Comparison of ENCODE assay signal across 24 cellular contexts in the genomic region with DNA sequence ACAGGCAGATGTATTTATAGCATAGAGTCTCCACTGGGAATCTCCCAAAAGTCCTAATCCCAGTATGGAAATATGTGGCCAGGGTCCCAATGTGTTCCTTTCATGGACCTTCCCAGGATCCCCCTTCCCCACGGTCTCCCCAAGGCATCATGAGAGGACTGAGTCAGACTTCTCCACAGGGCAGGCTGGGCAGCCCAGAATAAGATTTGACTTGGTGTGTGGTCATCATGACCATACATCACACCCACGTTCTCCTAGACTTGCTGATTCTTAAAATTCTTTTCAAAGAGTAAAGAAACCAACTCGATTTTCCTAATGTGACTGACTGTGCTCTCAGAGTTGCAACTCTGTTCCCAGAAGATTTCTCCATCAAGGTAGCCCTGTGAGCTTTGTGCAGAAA.
DNase-seq lines count a peak whose midpoint lies in the region; ATAC-seq and TF ChIP-seq lines count a peak whose summit lies in the region.
"Had no signal": no experiment of that assay in that cellular context is flagged by ENCODE, and none has a peak within 500 bp of the region (broad histone marks: within the 10 kb centered on the region; RNA-seq: fewer than 3 reads in every experiment).

No MANE protein-coding gene starts in this region.

- H3K4me3 ChIP-seq in IMR-90 (ENCODE audit: insufficient read depth, low read depth, low read length) = no peak overlapping the region
- H3K4me3 ChIP-seq in brain microvascular endothelial cell (ENCODE audit: low read depth, low read length) = no peak overlapping the region
- no peak overlapping the region for H3K4me3 ChIP-seq in left lung
- H3K4me3 ChIP-seq: breast epithelium, dorsolateral prefrontal cortex, psoas muscle, SK-N-MC, skin epidermis, thoracic aorta had no signal

- no TSS peak for BruUV-seq in IMR-90 (replicated peaks; lab: Mats Ljungman, UMichigan)

- H3K27ac ChIP-seq in IMR-90 (ENCODE audit: insufficient read depth, low read length) (no peak overlapping the region), brain microvascular endothelial cell (no peak overlapping the region), left lung (no peak overlapping the region), foreskin keratinocyte (no peak overlapping the region)
- H3K27ac ChIP-seq: breast epithelium, dorsolateral prefrontal cortex, psoas muscle, SK-N-MC, skin epidermis, thoracic aorta, WERI-Rb-1 had no signal

- no peaks in the 10 kb centered on the region; the same call in 1 of the 2 replicates for H3K9me1 ChIP-seq in IMR-90 (ENCODE audit: insufficient read depth, low read length)

- H2BK5ac ChIP-seq in IMR-90 (ENCODE audit: low read depth, low read length, poor library complexity, severe bottlenecking) = no peak overlapping the region

- POLR2A ChIA-PET in IMR-90 (lab: Charles Lee; ENCODE audit: unreplicated experiment) = no interaction called here

- no peak overlapping the region for H3K56ac ChIP-seq in IMR-90 (ENCODE audit: extremely low read depth, insufficient read depth, low read length)

- no peak overlapping the region for H4K5ac ChIP-seq in IMR-90 (ENCODE audit: low read depth, low read length)

- dilution Hi-C loops in IMR-90 (cut with HindIII; ENCODE audit: low sequenced_read_pairs, unreplicated experiment) = no loop called here

- no CpG with 5 or more reads among the region's 3 CpGs for WGBS in IMR-90 (ENCODE audit: extremely low coverage in 2 of 2, insufficient read length in 1 of 2), 2 experiments

- no peak overlapping the region for H3K23ac ChIP-seq in IMR-90 (ENCODE audit: low read depth, low read length)

- H3K36me3 ChIP-seq in IMR-90 (ENCODE audit: control insufficient read depth, insufficient read depth, low read length) = no peaks in the 10 kb centered on the region
- no peaks in the 10 kb centered on the region for H3K36me3 ChIP-seq in brain microvascular endothelial cell (replicated peaks)
- H3K36me3 ChIP-seq in left lung = no peaks in the 10 kb centered on the region
- H3K36me3 ChIP-seq: breast epithelium, thoracic aorta, WERI-Rb-1 had no signal

- no peaks in the 10 kb centered on the region for H3K79me1 ChIP-seq in IMR-90 (ENCODE audit: low read depth in 1 of 2, low read length in 2 of 2)

- H3K18ac ChIP-seq in IMR-90 (ENCODE audit: low read depth, low read length) = no peak overlapping the region

- H4K8ac ChIP-seq in IMR-90 (ENCODE audit: low read depth in 2 of 2, low read length in 2 of 2) = no peak overlapping the region

- no peak overlapping the region for H2BK20ac ChIP-seq in IMR-90 (ENCODE audit: low read depth, low read length)

- H2AK5ac ChIP-seq in IMR-90 (ENCODE audit: low read depth, low read length) = no peak overlapping the region

- H2BK120ac ChIP-seq in IMR-90 (ENCODE audit: low read depth, low read length) = no peak overlapping the region

- no peak overlapping the region for H2AK9ac ChIP-seq in IMR-90 (replicated peaks; ENCODE audit: low read depth, low read length, poor library complexity)

- CTCF ChIA-PET in IMR-90 (lab: Yijun Ruan, JAX) = no interaction called here

- no peak overlapping the region for H3K14ac ChIP-seq in IMR-90 (replicated peaks; ENCODE audit: low read depth, low read length)

- ATAC-seq in IMR-90 (ENCODE audit: low read depth) (no peak), left lung (peak; percentile 48), foreskin keratinocyte (no peak)
- ATAC-seq: psoas muscle; stimulated activated memory B cell treated with anti-CD40 and anti-IgM and Interleukin-4, amounts not matched to agents 10 μg/mL and 1 μg/mL and 100 μg/mL, for 72 hours had no signal

- H3K9ac ChIP-seq in IMR-90 (ENCODE audit: low read depth, low read length) = no peak overlapping the region

- no peak overlapping the region for H3K4ac ChIP-seq in IMR-90 (ENCODE audit: low read depth, low read length)

- TF ChIP-seq POLR2A in IMR-90 (IDR thresholded peaks at IDR 0.05; ENCODE audit: low read depth, low read length) = no peak

- peaks cover 6% of the 10 kb centered on the region; the same call in 1 of the 2 replicates for H3K27me3 ChIP-seq in IMR-90 (ENCODE audit: control insufficient read depth, insufficient read depth, low read length)
- no peaks in the 10 kb centered on the region for H3K27me3 ChIP-seq in brain microvascular endothelial cell (replicated peaks)
- no peaks in the 10 kb centered on the region for H3K27me3 ChIP-seq in left lung
- no peaks in the 10 kb centered on the region for H3K27me3 ChIP-seq in foreskin keratinocyte
- H3K27me3 ChIP-seq: breast epithelium, dorsolateral prefrontal cortex had no signal

- no peak overlapping the region for H2BK15ac ChIP-seq in IMR-90 (ENCODE audit: low read depth, low read length)

- H3K4me2 ChIP-seq in IMR-90 (ENCODE audit: low read depth, low read length) = no peak overlapping the region

- TF ChIP-seq RAD21 in IMR-90 (IDR thresholded peaks at IDR 0.05; ENCODE audit: low read length) = no peak

- intact Hi-C loops in IMR-90 (cut with micrococcal nuclease) = no loop called here
- intact Hi-C loops in left lung (cut with DNase I) = no loop called here

- H3K4me1 ChIP-seq in IMR-90 (ENCODE audit: control insufficient read depth, insufficient read depth, low read length) (no peaks in the 10 kb centered on the region), left lung (peaks cover 0 to 4% of the 10 kb centered on the region in 2 donors), foreskin keratinocyte (no peaks in the 10 kb centered on the region)
- H3K4me1 ChIP-seq: breast epithelium, psoas muscle had no signal

- DNase-seq in IMR-90 (peak; percentile 65), brain microvascular endothelial cell (peak; percentile 70), left lung (no peak), T1000 (lab: John Stamatoyannopoulos, UW) (no peak), foreskin keratinocyte (no peak), Kasumi-1 (lab: John Stamatoyannopoulos, UW) (no peak), NCI-H345 (lab: John Stamatoyannopoulos, UW) (no peak)
- DNase-seq: activated CD8-positive, alpha-beta memory T cell treated with anti-CD3 and anti-CD28 coated beads, Interleukin-2, amount 50 U/mL, for 48 hours; activated naive CD8-positive, alpha-beta T cell treated with anti-CD3 and anti-CD28 coated beads, Interleukin-2, amount 10 ng/mL, durations not matched to agents 7 days and 5 days; dorsolateral prefrontal cortex; hypothalamus; NCI-H146; NCI-H524; NK-92 treated with Interleukin-12 subunit alpha and Interleukin-12 subunit beta, amount 100 ng/mL, for 24 hours; psoas muscle; RPMI8226; stimulated activated CD4-positive, alpha-beta T cell treated with anti-CD3 and anti-CD28 coated beads, Interleukin-2, amount 100 ng/mL, for 24 hours; T-helper 2 cell; WERI-Rb-1 had no signal

- no peaks in the 10 kb centered on the region for H3K9me3 ChIP-seq in IMR-90 (ENCODE audit: control insufficient read depth, insufficient read depth, low read length)
- no peaks in the 10 kb centered on the region for H3K9me3 ChIP-seq in left lung
- H3K9me3 ChIP-seq: breast epithelium, psoas muscle, thoracic aorta had no signal

- H2AFZ ChIP-seq in IMR-90 (replicated peaks; ENCODE audit: low read length, poor library complexity) = no peak overlapping the region

- TF ChIP-seq CTCF in IMR-90 (conservative IDR thresholded peaks at IDR 0.05; ENCODE audit: low read depth, low read length) (no peak), brain microvascular endothelial cell (IDR thresholded peaks at IDR 0.05; ENCODE audit: low read depth, low read length, missing control alignments) (no peak), left lung (IDR thresholded peaks at IDR 0.05) (no peak), foreskin keratinocyte (conservative IDR thresholded peaks at IDR 0.05) (no peak)

- no peak overlapping the region for H4K91ac ChIP-seq in IMR-90 (ENCODE audit: insufficient read depth, low read depth, low read length)

- in situ Hi-C loops in IMR-90 (cut with MboI; ENCODE audit: low sequenced_read_pairs) = no loop called here
- in situ Hi-C loops in brain microvascular endothelial cell (cut with HindIII; ENCODE audit: low pct_ligation_motif_present, low sequenced_read_pairs) = no loop called here

- no peaks in the 10 kb centered on the region for H4K20me1 ChIP-seq in IMR-90 (ENCODE audit: insufficient read depth, low read length)

TF ChIP-seq in IMR-90, 13 proteins besides CTCF, POLR2A, EP300 and RAD21:
- no peak for TF ChIP-seq BHLHE40 (IDR thresholded peaks at IDR 0.05; ENCODE audit: low read depth, low read length)

Comparison
In these comparisons a context has a peak if more than half of its experiments do, and no peak if none do; other contexts are left out.
1. DNase-seq: peak in IMR-90 (single experiment) and brain microvascular endothelial cell (single experiment); none in left lung (0 of 2), T1000 (single experiment), foreskin keratinocyte (0 of 2), Kasumi-1 (0 of 2) and NCI-H345 (single experiment).